Comparison of ENCODE assay signal across 8 cellular contexts in genomic region chr12:93570552-93571359, GRCh38. TPM values are rescaled to one million over a fixed set of nuclear protein-coding genes. Genes with fewer than 3 reads are reported as not detected.
DNase-seq lines count a peak whose midpoint lies in the region; ATAC-seq and TF ChIP-seq lines count a peak whose summit lies in the region.

No MANE protein-coding gene starts in this region.

- peaks cover 0 to 13% (median 4%) of the 10 kb centered on the region in 4 donors for H3K36me3 ChIP-seq in right lobe of liver

- DNase-seq in AML-193 (lab: John Stamatoyannopoulos, UW), result peak; percentile 79 to 86
- peak; percentile 56 for DNase-seq in NCI-H524 treated with DMSO at 0.1 percent for 48 hours (lab: John Stamatoyannopoulos, UW)
- DNase-seq in activated CD4-positive, alpha-beta T cell treated with anti-CD3 and anti-CD28 coated beads, Interleukin-2, amount 50 U/mL, for 48 hours, result peak; percentile 91 to 93
- peak; percentile 89 to 96 for DNase-seq in dermis microvascular lymphatic vessel endothelial cell (ENCODE audit: low read depth in 2 of 2)
- DNase-seq in right lobe of liver, result peak; percentile 94 to 98 (median 97)
- peak; percentile 89 for DNase-seq in stimulated activated CD4-positive, alpha-beta T cell treated with anti-CD3 and anti-CD28 coated beads, Interleukin-4, amount 100 ng/mL, for 24 hours

- peak; percentile 88 for TF ChIP-seq POLR2A in right lobe of liver (IDR thresholded peaks at IDR 0.05)

- TF ChIP-seq CTCF in right lobe of liver (IDR thresholded peaks at IDR 0.05), result peak in 1 of 4 donors; percentile 6

- WGBS in right lobe of liver (ENCODE audit: insufficient coverage, low coverage, low lambda C conversion rate, missing lambda C conversion rate), result 4% methylated on average over 5 of the region's 95 CpGs

- peak; percentile 43 for ATAC-seq in GM19023 (IDR thresholded peaks at IDR 0.05; ENCODE audit: unreplicated experiment)
- peak; percentile 50 for ATAC-seq in HG03196 (IDR thresholded peaks at IDR 0.05; ENCODE audit: unreplicated experiment)
- ATAC-seq in right lobe of liver, result peak; percentile 71 to 84 (median 78)

- H3K27me3 ChIP-seq in right lobe of liver, result no peaks in the 10 kb centered on the region

- peak overlapping the region; percentile 72 to 94 (median 90) for H3K4me3 ChIP-seq in right lobe of liver

- peaks cover 0 to 21% (median 4%) of the 10 kb centered on the region in 4 donors for H3K4me1 ChIP-seq in right lobe of liver

- no peaks in the 10 kb centered on the region for H3K9me3 ChIP-seq in right lobe of liver

- intact Hi-C loops in right lobe of liver (cut with DNase I), result loop anchor here (5.0 to 10.0 kb wide), 2 partner anchors 104 to 107 kb away; partner anchors contain the start of gene CRADD (in 2 of the 2)

- peak overlapping the region; percentile 93 to 96 (median 95) for H3K27ac ChIP-seq in right lobe of liver

RNA-seq across cellular contexts. Expression of gene SOCS2, which starts 1.7 kb away (rescaled TPM):
- total RNA-seq in dermis microvascular lymphatic vessel endothelial cell (60.9 and 64.4 TPM in 2 replicates), right lobe of liver (10 to 100 TPM in 4 of 6 experiments, 1 to 10 TPM in 1, under 1 TPM in 1; 0.75 to 17.4 (median 12.7) TPM)

Comparison
In these comparisons a context has a peak if more than half of its experiments do, and no peak if none do; other contexts are left out.
1. Peak in every context shown above with its lines: DNase-seq, ATAC-seq, H3K4me3 ChIP-seq and H3K27ac ChIP-seq.